In the genomic region with DNA sequence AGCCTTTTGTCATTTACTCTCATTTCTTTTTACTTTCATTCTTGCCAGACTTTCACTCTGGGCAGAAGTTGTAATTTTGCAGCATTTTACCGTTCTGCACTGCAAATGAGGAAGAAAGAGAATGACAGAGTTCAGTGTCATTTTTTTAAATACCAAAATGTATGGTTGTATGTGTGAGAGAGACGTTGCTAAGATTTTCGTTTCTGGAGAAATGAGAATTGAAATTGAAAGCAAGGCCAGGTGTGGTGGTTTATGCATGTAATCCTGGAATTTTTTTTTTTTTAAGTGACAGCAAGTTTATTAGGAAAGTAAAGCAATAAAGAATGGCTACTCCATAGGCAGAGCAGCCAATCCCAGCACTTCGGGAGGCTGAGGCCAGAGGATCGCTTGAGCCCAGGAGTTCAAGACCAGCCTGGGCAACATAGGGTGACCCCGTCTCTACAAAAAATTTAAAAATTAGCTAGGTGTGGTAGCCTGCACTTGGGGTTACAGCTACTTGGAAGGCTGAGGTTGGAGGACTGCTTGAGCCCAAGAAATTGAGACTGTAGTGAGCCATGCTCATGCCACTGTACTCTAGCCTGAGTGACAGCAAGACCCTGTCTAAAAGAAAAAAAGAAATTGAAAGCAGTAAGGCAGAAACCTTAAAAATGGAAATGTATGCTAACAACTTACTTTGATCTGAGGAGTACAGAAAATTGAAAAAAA, we compare ENCODE assay signal across 1 cellular context.
TF ChIP-seq lines count a peak whose summit lies in the region.

No MANE protein-coding gene starts in this region.

TF ChIP-seq in SK-N-SH treated with all-trans-retinoic acid at 6 μM for 48 hours, 23 proteins besides CTCF, POLR2A, EP300 and RAD21 (continued from another document):
- TF ChIP-seq PATZ1 (CRISPR knock-in tag; IDR thresholded peaks at IDR 0.05; ENCODE audit: borderline replicate concordance): no peak
- no peak for TF ChIP-seq TCF4 (CRISPR knock-in tag; IDR thresholded peaks at IDR 0.05; ENCODE audit: borderline replicate concordance)
- TF ChIP-seq CSDC2 (CRISPR knock-in tag; IDR thresholded peaks at IDR 0.05): no peak
- TF ChIP-seq ESRRG (CRISPR knock-in tag; IDR thresholded peaks at IDR 0.05): no peak
- TF ChIP-seq ISL1 (CRISPR knock-in tag; IDR thresholded peaks at IDR 0.05): no peak
- TF ChIP-seq PPARA (CRISPR knock-in tag; IDR thresholded peaks at IDR 0.05; ENCODE audit: borderline replicate concordance): no peak
- TF ChIP-seq ZNF70 (CRISPR knock-in tag; IDR thresholded peaks at IDR 0.05): no peak
